17 cellular contexts compared by ENCODE assay signal in genomic region chr1:64357376-64357775, GRCh38.
DNase-seq lines count a peak whose midpoint lies in the region; ATAC-seq and TF ChIP-seq lines count a peak whose summit lies in the region.
"Had no signal": no experiment of that assay in that cellular context is flagged by ENCODE, and none has a peak within 500 bp of the region (broad histone marks: within the 10 kb centered on the region; RNA-seq: fewer than 3 reads in every experiment).

No MANE protein-coding gene starts in this region.

- no peak overlapping the region for H3K27ac ChIP-seq in iPS-20b (ENCODE audit: low read length)
- H3K27ac ChIP-seq in osteoblast (ENCODE audit: low read depth, low read length) = no peak overlapping the region
- no peak overlapping the region for H3K27ac ChIP-seq in suprapubic skin
- H3K27ac ChIP-seq: 22Rv1, KMS-11 had no signal

- H3K36me3 ChIP-seq in iPS-20b (ENCODE audit: insufficient read depth, low read depth, low read length) (no peaks in the 10 kb centered on the region), osteoblast (ENCODE audit: insufficient read depth, low read length) (no peaks in the 10 kb centered on the region), suprapubic skin (no peaks in the 10 kb centered on the region)
- H3K36me3 ChIP-seq: BE2C had no signal

- H3K79me2 ChIP-seq in osteoblast (ENCODE audit: insufficient read depth, low read length) = no peaks in the 10 kb centered on the region

- TF ChIP-seq CTCF in WTC11 (IDR thresholded peaks at IDR 0.05) (no peak), osteoblast (IDR thresholded peaks at IDR 0.05; ENCODE audit: extremely low read depth, low read depth, low read length) (no peak), suprapubic skin (IDR thresholded peaks at IDR 0.05) (no peak)

- peak overlapping the region; percentile 26 for H3K27ac Mint-ChIP-seq in activated naive CD8-positive, alpha-beta T cell treated with anti-CD3 and anti-CD28 coated beads, Interleukin-2, amount 50 U/mL, for 24 hours
- H3K27ac Mint-ChIP-seq in activated naive CD8-positive, alpha-beta T cell treated with anti-CD3 and anti-CD28 coated beads for 36 hours = no peak overlapping the region
- H3K27ac Mint-ChIP-seq in WTC11 = no peak overlapping the region
- H3K27ac Mint-ChIP-seq: CD4-positive, alpha-beta memory T cell had no signal

- POLR2A ChIA-PET in WTC11 (lab: Charles Lee) = no interaction called here

- H3K36me3 Mint-ChIP-seq in activated naive CD8-positive, alpha-beta T cell treated with anti-CD3 and anti-CD28 coated beads, Interleukin-2, amount 50 U/mL, for 24 hours (ENCODE audit: low read depth) = no peaks in the 10 kb centered on the region
- H3K36me3 Mint-ChIP-seq in activated naive CD8-positive, alpha-beta T cell treated with anti-CD3 and anti-CD28 coated beads for 36 hours = no peaks in the 10 kb centered on the region
- no peaks in the 10 kb centered on the region for H3K36me3 Mint-ChIP-seq in WTC11
- H3K36me3 Mint-ChIP-seq: CD4-positive, alpha-beta memory T cell had no signal

- H3K4me3 Mint-ChIP-seq in activated naive CD8-positive, alpha-beta T cell treated with anti-CD3 and anti-CD28 coated beads, Interleukin-2, amount 50 U/mL, for 24 hours = no peak overlapping the region
- H3K4me3 Mint-ChIP-seq in activated naive CD8-positive, alpha-beta T cell treated with anti-CD3 and anti-CD28 coated beads for 36 hours = no peak overlapping the region
- peak overlapping the region; percentile 58 for H3K4me3 Mint-ChIP-seq in WTC11

- H2AFZ ChIP-seq in osteoblast (ENCODE audit: low read length) = no peak overlapping the region

- no peak overlapping the region for H3K4me2 ChIP-seq in osteoblast (ENCODE audit: insufficient read depth, low read length)
- H3K4me2 ChIP-seq: KMS-11 had no signal

- peaks cover 3% of the 10 kb centered on the region for H3K27me3 Mint-ChIP-seq in activated naive CD8-positive, alpha-beta T cell treated with anti-CD3 and anti-CD28 coated beads, Interleukin-2, amount 50 U/mL, for 24 hours
- H3K27me3 Mint-ChIP-seq in activated naive CD8-positive, alpha-beta T cell treated with anti-CD3 and anti-CD28 coated beads for 36 hours = peaks cover 10% of the 10 kb centered on the region
- H3K27me3 Mint-ChIP-seq in WTC11 (ENCODE audit: low read depth) = peaks cover 24% of the 10 kb centered on the region

- H3K4me1 ChIP-seq in iPS-20b (ENCODE audit: insufficient read depth, low read length) (peaks cover 20% of the 10 kb centered on the region), osteoblast (ENCODE audit: insufficient read depth, low read length) (no peaks in the 10 kb centered on the region), suprapubic skin (no peaks in the 10 kb centered on the region)
- H3K4me1 ChIP-seq: BE2C had no signal

- peaks cover 32% of the 10 kb centered on the region for H3K27me3 ChIP-seq in iPS-20b (ENCODE audit: insufficient read depth, low read length)
- peaks cover 8% of the 10 kb centered on the region for H3K27me3 ChIP-seq in osteoblast (ENCODE audit: insufficient read depth, low read length)
- no peaks in the 10 kb centered on the region for H3K27me3 ChIP-seq in suprapubic skin
- H3K27me3 ChIP-seq: BE2C had no signal

- no peaks in the 10 kb centered on the region for H4K20me1 ChIP-seq in osteoblast (ENCODE audit: insufficient read depth, low read length)

- H3K9me3 ChIP-seq in iPS-20b (ENCODE audit: insufficient read depth, low read depth, low read length) (no peaks in the 10 kb centered on the region), osteoblast (ENCODE audit: low read depth, low read length) (no peaks in the 10 kb centered on the region), suprapubic skin (no peaks in the 10 kb centered on the region)
- H3K9me3 ChIP-seq: BE2C had no signal

- H3K4me3 ChIP-seq in iPS-20b (ENCODE audit: low read length) (peak overlapping the region; percentile 45), osteoblast (ENCODE audit: insufficient read depth, low read length) (no peak overlapping the region), suprapubic skin (no peak overlapping the region)

- TF ChIP-seq EP300 in suprapubic skin (IDR thresholded peaks at IDR 0.05) = no peak

- CTCF ChIA-PET in WTC11 (lab: Charles Lee) = interaction anchor here (0.6 to 1.0 kb wide), 2 partner anchors 12 to 220 kb away, joined by 3 read pairs; no protein-coding TSS in a partner anchor

- no peak for DNase-seq in activated naive CD8-positive, alpha-beta T cell treated with anti-CD3 and anti-CD28 coated beads, Interleukin-2, amount 50 U/mL, for 24 hours
- no peak for DNase-seq in activated naive CD8-positive, alpha-beta T cell treated with anti-CD3 and anti-CD28 coated beads for 36 hours
- peak; percentile 36 for DNase-seq in WTC11 (ENCODE audit: low spot score)
- no peak for DNase-seq in osteoblast (ENCODE audit: insufficient read length, low spot score, missing footprints)
- DNase-seq in suprapubic skin (ENCODE audit: low spot score in 2 of 2) = no peak
- DNase-seq: BE2C; CD4-positive, alpha-beta memory T cell; NCI-H1436 treated with DMSO at 0.1 percent for 48 hours; NCI-H2081; NCI-H510A treated with DMSO at 0.1 percent for 48 hours; NCI-H82 had no signal

- WGBS in suprapubic skin = 55% methylated on average over 6 of the region's 6 CpGs

- no peak for TF ChIP-seq POLR2A in suprapubic skin (IDR thresholded peaks at IDR 0.05)

- ATAC-seq in activated naive CD8-positive, alpha-beta T cell treated with anti-CD3 and anti-CD28 coated beads, Interleukin-2, amount 50 U/mL, for 24 hours = no peak
- peak; percentile 78 for ATAC-seq in WTC11
- ATAC-seq in HG03196 (IDR thresholded peaks at IDR 0.05; ENCODE audit: unreplicated experiment) = no peak
- ATAC-seq in HG02571 (IDR thresholded peaks at IDR 0.05; ENCODE audit: unreplicated experiment) = no peak
- ATAC-seq: Panc1 had no signal

- no peaks in the 10 kb centered on the region for H3K9me3 Mint-ChIP-seq in activated naive CD8-positive, alpha-beta T cell treated with anti-CD3 and anti-CD28 coated beads, Interleukin-2, amount 50 U/mL, for 24 hours
- no peaks in the 10 kb centered on the region for H3K9me3 Mint-ChIP-seq in activated naive CD8-positive, alpha-beta T cell treated with anti-CD3 and anti-CD28 coated beads for 36 hours
- H3K9me3 Mint-ChIP-seq in WTC11 = no peaks in the 10 kb centered on the region

- H3K4me1 Mint-ChIP-seq in activated naive CD8-positive, alpha-beta T cell treated with anti-CD3 and anti-CD28 coated beads, Interleukin-2, amount 50 U/mL, for 24 hours = no peaks in the 10 kb centered on the region
- no peaks in the 10 kb centered on the region for H3K4me1 Mint-ChIP-seq in activated naive CD8-positive, alpha-beta T cell treated with anti-CD3 and anti-CD28 coated beads for 36 hours
- H3K4me1 Mint-ChIP-seq in WTC11 = peaks cover 66% of the 10 kb centered on the region
- H3K4me1 Mint-ChIP-seq: CD4-positive, alpha-beta memory T cell had no signal

- H3K9ac ChIP-seq in iPS-20b (ENCODE audit: low read depth, low read length) = no peak overlapping the region
- H3K9ac ChIP-seq: KMS-11 had no signal

TF ChIP-seq in WTC11, 78 proteins besides CTCF, POLR2A, EP300 and RAD21:
- TF ChIP-seq HMGA2 (CRISPR knock-in tag; IDR thresholded peaks at IDR 0.05) = no peak
- no peak for TF ChIP-seq AR (CRISPR knock-in tag; IDR thresholded peaks at IDR 0.05)
- TF ChIP-seq ZNF416 (CRISPR knock-in tag; IDR thresholded peaks at IDR 0.05) = no peak
- TF ChIP-seq CREM (CRISPR knock-in tag; IDR thresholded peaks at IDR 0.05) = no peak
- no peak for TF ChIP-seq ZNF396 (CRISPR knock-in tag; IDR thresholded peaks at IDR 0.05; ENCODE audit: borderline replicate concordance)
- no peak for TF ChIP-seq MYBL2 (CRISPR knock-in tag; IDR thresholded peaks at IDR 0.05)
- TF ChIP-seq ZNF219 (CRISPR knock-in tag; IDR thresholded peaks at IDR 0.05; ENCODE audit: borderline replicate concordance) = no peak
- no peak for TF ChIP-seq RORB (CRISPR knock-in tag; IDR thresholded peaks at IDR 0.05)
- TF ChIP-seq GRHL2 (CRISPR knock-in tag; IDR thresholded peaks at IDR 0.05; ENCODE audit: insufficient replicate concordance, severe bottlenecking) = no peak
- TF ChIP-seq NFATC4 (CRISPR knock-in tag; IDR thresholded peaks at IDR 0.05) = no peak
- no peak for TF ChIP-seq FOXJ3 (CRISPR knock-in tag; IDR thresholded peaks at IDR 0.05; ENCODE audit: borderline replicate concordance)
- TF ChIP-seq ZBTB21 (CRISPR knock-in tag; IDR thresholded peaks at IDR 0.05; ENCODE audit: borderline replicate concordance) = no peak
- no peak for TF ChIP-seq OVOL2 (CRISPR knock-in tag; IDR thresholded peaks at IDR 0.05; ENCODE audit: borderline replicate concordance)
- no peak for TF ChIP-seq MXD4 (CRISPR knock-in tag; IDR thresholded peaks at IDR 0.05; ENCODE audit: borderline replicate concordance)
- no peak for TF ChIP-seq ZNF263 (CRISPR knock-in tag; IDR thresholded peaks at IDR 0.05; ENCODE audit: low read depth)
- TF ChIP-seq ZNF317 (CRISPR knock-in tag; IDR thresholded peaks at IDR 0.05; ENCODE audit: borderline replicate concordance, low read depth) = no peak
- no peak for TF ChIP-seq TEAD4 (CRISPR knock-in tag; IDR thresholded peaks at IDR 0.05)
- TF ChIP-seq NFE2L1 (CRISPR knock-in tag; IDR thresholded peaks at IDR 0.05) = no peak
